ENCODE assay signal across 14 cellular contexts in genomic region chr17:31834448-31834847, GRCh38. TPM values are rescaled to one million over a fixed set of nuclear protein-coding genes. Genes with fewer than 3 reads are reported as not detected.
DNase-seq lines count a peak whose midpoint lies in the region; ATAC-seq and TF ChIP-seq lines count a peak whose summit lies in the region.
"Had no signal": no experiment of that assay in that cellular context is flagged by ENCODE, and none has a peak within 500 bp of the region (broad histone marks: within the 10 kb centered on the region; RNA-seq: fewer than 3 reads in every experiment).

No MANE protein-coding gene starts in this region.

- peaks cover 6% of the 10 kb centered on the region for H3K4me1 ChIP-seq in MM.1S (ENCODE audit: low read length)
- H3K4me1 ChIP-seq in upper lobe of right lung, result no peaks in the 10 kb centered on the region
- no peaks in the 10 kb centered on the region for H3K4me1 ChIP-seq in aorta (ENCODE audit: control insufficient read depth in 1 of 2, insufficient read depth in 2 of 2, low read length in 2 of 2)
- H3K4me1 ChIP-seq in spleen, result peaks cover 0 to 13% (median 4%) of the 10 kb centered on the region in 6 donors
- H3K4me1 ChIP-seq: parathyroid adenoma had no signal

- H3K9me2 ChIP-seq in MM.1S (replicated peaks; ENCODE audit: insufficient read depth, low read length), result no peaks in the 10 kb centered on the region

- H3F3A ChIP-seq in MM.1S (ENCODE audit: insufficient read depth, low read length), result peaks cover 10% of the 10 kb centered on the region; the same call in 1 of the 2 replicates

- H3K4me3 ChIP-seq in MM.1S (ENCODE audit: low read length) (no peak overlapping the region), upper lobe of right lung (no peak overlapping the region), aorta (ENCODE audit: low read length in 2 of 2) (no peak overlapping the region), spleen (no peak overlapping the region)

- H3K36me3 Mint-ChIP-seq in activated naive CD4-positive, alpha-beta T cell treated with anti-CD3 and anti-CD28 coated beads, Interleukin-2, amount 50 U/mL, for 24 hours, result no peaks in the 10 kb centered on the region
- no peaks in the 10 kb centered on the region for H3K36me3 Mint-ChIP-seq in activated T-helper 17 cell treated with anti-CD3 and anti-CD28 coated beads, Interleukin-2, amount 50 U/mL, for 72 hours (ENCODE audit: low read depth)

- no peak overlapping the region for H3K4me3 Mint-ChIP-seq in activated naive CD4-positive, alpha-beta T cell treated with anti-CD3 and anti-CD28 coated beads, Interleukin-2, amount 50 U/mL, for 24 hours
- no peak overlapping the region for H3K4me3 Mint-ChIP-seq in activated T-helper 17 cell treated with anti-CD3 and anti-CD28 coated beads, Interleukin-2, amount 50 U/mL, for 72 hours

- no peak overlapping the region for H2AFZ ChIP-seq in MM.1S (ENCODE audit: low read length)
- H2AFZ ChIP-seq: parathyroid adenoma had no signal

- TF ChIP-seq CTCF in MM.1S (IDR thresholded peaks at IDR 0.05; ENCODE audit: low read length), result no peak
- no peak for TF ChIP-seq CTCF in upper lobe of right lung (IDR thresholded peaks at IDR 0.05)
- no peak for TF ChIP-seq CTCF in spleen (IDR thresholded peaks at IDR 0.05 in 8 of 11, conservative IDR thresholded peaks at IDR 0.05 in 3 of 11)

- H4K20me1 ChIP-seq in MM.1S (ENCODE audit: insufficient read depth, low read length), result no peaks in the 10 kb centered on the region

- H3K79me2 ChIP-seq in MM.1S (ENCODE audit: low read length), result no peaks in the 10 kb centered on the region
- H3K79me2 ChIP-seq: parathyroid adenoma had no signal

- H3K9ac ChIP-seq in MM.1S (ENCODE audit: low read length), result no peak overlapping the region
- H3K9ac ChIP-seq: parathyroid adenoma had no signal

- 83 to 86% methylated on average over 7 of the region's 7 CpGs for WGBS in aorta, 2 donors
- WGBS in spleen, 5 donors, result 24 to 42% (median 36%) methylated on average over 7 of the region's 7 CpGs

- peak overlapping the region; percentile 33; the same call in 1 of the 2 replicates for H3K4me2 ChIP-seq in MM.1S (ENCODE audit: low read depth, low read length)

- H3K27ac ChIP-seq in MM.1S (ENCODE audit: low read length), result no peak overlapping the region
- no peak overlapping the region for H3K27ac ChIP-seq in upper lobe of right lung
- H3K27ac ChIP-seq in aorta (ENCODE audit: low read depth in 1 of 2, low read length in 2 of 2), result no peak overlapping the region
- H3K27ac ChIP-seq in spleen, result no peak overlapping the region
- H3K27ac ChIP-seq: parathyroid adenoma had no signal

- no peaks in the 10 kb centered on the region for H3K9me3 ChIP-seq in MM.1S (replicated peaks; ENCODE audit: insufficient read depth, low read length)
- H3K9me3 ChIP-seq in upper lobe of right lung, result no peaks in the 10 kb centered on the region
- no peaks in the 10 kb centered on the region for H3K9me3 ChIP-seq in aorta (ENCODE audit: control insufficient read depth, low read length)
- H3K9me3 ChIP-seq in spleen, result no peaks in the 10 kb centered on the region

- no peaks in the 10 kb centered on the region for H3K36me3 ChIP-seq in MM.1S (replicated peaks; ENCODE audit: insufficient read depth, low read length)
- no peaks in the 10 kb centered on the region for H3K36me3 ChIP-seq in upper lobe of right lung
- H3K36me3 ChIP-seq in aorta (ENCODE audit: control insufficient read depth in 1 of 2, insufficient read depth in 2 of 2, low read length in 1 of 2), result no peaks in the 10 kb centered on the region
- no peaks in the 10 kb centered on the region for H3K36me3 ChIP-seq in spleen

- H3K9me3 Mint-ChIP-seq in activated naive CD4-positive, alpha-beta T cell treated with anti-CD3 and anti-CD28 coated beads, Interleukin-2, amount 50 U/mL, for 24 hours, result no peaks in the 10 kb centered on the region
- no peaks in the 10 kb centered on the region for H3K9me3 Mint-ChIP-seq in activated T-helper 17 cell treated with anti-CD3 and anti-CD28 coated beads, Interleukin-2, amount 50 U/mL, for 72 hours

- no peak for TF ChIP-seq POLR2A in spleen (IDR thresholded peaks at IDR 0.05)

- no peaks in the 10 kb centered on the region for H3K27me3 ChIP-seq in MM.1S (replicated peaks; ENCODE audit: insufficient read depth, low read length)
- no peaks in the 10 kb centered on the region for H3K27me3 ChIP-seq in upper lobe of right lung
- no peaks in the 10 kb centered on the region for H3K27me3 ChIP-seq in aorta (ENCODE audit: control insufficient read depth in 1 of 2, insufficient read depth in 2 of 2, low read length in 1 of 2)
- H3K27me3 ChIP-seq in spleen (replicated peaks in 1 of 7), result no peaks in the 10 kb centered on the region

- H3K27me3 Mint-ChIP-seq in activated naive CD4-positive, alpha-beta T cell treated with anti-CD3 and anti-CD28 coated beads, Interleukin-2, amount 50 U/mL, for 24 hours, result no peaks in the 10 kb centered on the region
- peaks cover 7% of the 10 kb centered on the region for H3K27me3 Mint-ChIP-seq in activated T-helper 17 cell treated with anti-CD3 and anti-CD28 coated beads, Interleukin-2, amount 50 U/mL, for 72 hours

- intact Hi-C loops in upper lobe of right lung (cut with DNase I) (no loop called here), aorta (cut with DNase I) (no loop called here), spleen (cut with DNase I; ENCODE audit: low total_unique reads) (no loop called here)

- H3K27ac Mint-ChIP-seq in activated naive CD4-positive, alpha-beta T cell treated with anti-CD3 and anti-CD28 coated beads, Interleukin-2, amount 50 U/mL, for 24 hours, result peak overlapping the region; percentile 0
- H3K27ac Mint-ChIP-seq in activated T-helper 17 cell treated with anti-CD3 and anti-CD28 coated beads, Interleukin-2, amount 50 U/mL, for 72 hours, result no peak overlapping the region

- no peak for DNase-seq in activated naive CD4-positive, alpha-beta T cell treated with anti-CD3 and anti-CD28 coated beads, Interleukin-2, amount 50 U/mL, for 16 hours
- DNase-seq in MM.1S (peak; percentile 79), upper lobe of right lung (no peak), aorta (no peak), spleen (no peak), COLO668 (lab: John Stamatoyannopoulos, UW; ENCODE audit: unreplicated experiment) (no peak)
- DNase-seq: ACHN; DMS79; midbrain; stimulated activated CD8-positive, alpha-beta memory T cell treated with anti-CD3 and anti-CD28 coated beads, Interleukin-4, amount 100 ng/mL, for 48 hours had no signal

- peaks cover 4% of the 10 kb centered on the region for H3K4me1 Mint-ChIP-seq in activated naive CD4-positive, alpha-beta T cell treated with anti-CD3 and anti-CD28 coated beads, Interleukin-2, amount 50 U/mL, for 24 hours
- no peaks in the 10 kb centered on the region for H3K4me1 Mint-ChIP-seq in activated T-helper 17 cell treated with anti-CD3 and anti-CD28 coated beads, Interleukin-2, amount 50 U/mL, for 72 hours

- peak; percentile 62 for ATAC-seq in activated T-helper 17 cell treated with anti-CD3 and anti-CD28 coated beads, Interleukin-2, amount 50 U/mL, for 72 hours (replicated peaks)
- ATAC-seq in upper lobe of right lung, result peak; percentile 42
- no peak for ATAC-seq in aorta (ENCODE audit: low FRiP score)
- ATAC-seq: Panc1 had no signal

RNA-seq across cellular contexts. Expression of gene COPRS, which starts 24.6 kb away (rescaled TPM):
- 10 to 100 TPM; 29.5 to 41.6 TPM for total RNA-seq in activated T-helper 17 cell treated with anti-CD3 and anti-CD28 coated beads, Interleukin-2, amount 50 U/mL, for 72 hours
- total RNA-seq in upper lobe of right lung, result 44.7 TPM
- total RNA-seq in aorta, result 10 to 100 TPM; 56.9 to 69.2 TPM
- polyA plus RNA-seq in aorta, result 100 to 1,000 TPM; 101 to 122 TPM
- 10 to 100 TPM; 16.4 to 43.3 (median 21.0) TPM for total RNA-seq in spleen
- polyA plus RNA-seq in spleen, result 10 to 100 TPM; 33.0 to 51.3 (median 48.4) TPM
